ENCODE assay signal across 1 cellular context in genomic region chr13:30308548-30308947, GRCh38.
TF ChIP-seq lines count a peak whose summit lies in the region.

No MANE protein-coding gene starts in this region.

TF ChIP-seq in HepG2, 621 proteins besides CTCF, POLR2A, EP300 and RAD21 (continued from another document):
- no peak for TF ChIP-seq U2AF1 (optimal IDR thresholded peaks at IDR 0.05; ENCODE audit: low read depth, low read length)
- no peak for TF ChIP-seq PBX3 (CRISPR knock-in tag; IDR thresholded peaks at IDR 0.05; ENCODE audit: borderline replicate concordance)
- no peak for TF ChIP-seq SP140L (CRISPR knock-in tag; IDR thresholded peaks at IDR 0.05; ENCODE audit: borderline replicate concordance)
- TF ChIP-seq KLF11 (CRISPR knock-in tag; IDR thresholded peaks at IDR 0.05) = no peak
- no peak for TF ChIP-seq ZNF703 (CRISPR knock-in tag; IDR thresholded peaks at IDR 0.05; ENCODE audit: borderline replicate concordance)
- TF ChIP-seq ELF3 (CRISPR knock-in tag; IDR thresholded peaks at IDR 0.05) = no peak
- no peak for TF ChIP-seq PBX2 (CRISPR knock-in tag; IDR thresholded peaks at IDR 0.05)
- no peak for TF ChIP-seq ZMYM3 (CRISPR knock-in tag; IDR thresholded peaks at IDR 0.05)
- TF ChIP-seq MXI1 (IDR thresholded peaks at IDR 0.05; ENCODE audit: borderline replicate concordance, low read depth, low read length) = no peak
- TF ChIP-seq CEBPB (IDR thresholded peaks at IDR 0.05; ENCODE audit: borderline replicate concordance, low read depth, low read length) = 0 out of 2 replicates have a peak, but pooled peaks have one; percentile 7
- TF ChIP-seq MAFK (conservative IDR thresholded peaks at IDR 0.05 in 1 of 2, IDR thresholded peaks at IDR 0.05 in 1 of 2; ENCODE audit: low read length in 2 of 2) = peak; percentile 9 to 16; a peak in 1 of 4 replicates
- no peak for TF ChIP-seq ZBTB8A (CRISPR knock-in tag; IDR thresholded peaks at IDR 0.05; ENCODE audit: borderline replicate concordance, low read depth)
